8 cellular contexts compared by ENCODE assay signal in genomic region chr17:64146418-64147109, GRCh38. TPM values are rescaled to one million over a fixed set of nuclear protein-coding genes. Genes with fewer than 3 reads are reported as not detected.
DNase-seq lines count a peak whose midpoint lies in the region; ATAC-seq and TF ChIP-seq lines count a peak whose summit lies in the region.

No MANE protein-coding gene starts in this region.

- H3K4me3 ChIP-seq in AG04449 (ENCODE audit: low read depth, low read length) (peak overlapping the region; percentile 86), Karpas-422 (ENCODE audit: low read length) (peak overlapping the region; percentile 99), mammary epithelial cell (replicated peaks in 1 of 3; ENCODE audit: insufficient read depth in 1 of 3, low read depth in 2 of 3, low read length in 3 of 3) (peak overlapping the region; percentile 76 to 89 (median 79))

- no peak overlapping the region for H2AFZ ChIP-seq in Karpas-422 (ENCODE audit: low read length)
- H2AFZ ChIP-seq in mammary epithelial cell (ENCODE audit: low read depth, low read length), result no peak overlapping the region

- H3K9me2 ChIP-seq in Karpas-422 (replicated peaks; ENCODE audit: insufficient read depth, low read length), result no peaks in the 10 kb centered on the region

- POLR2A ChIA-PET in AG04449 (lab: Yijun Ruan, JAX), result interaction anchor here (0.8 to 3.2 kb wide), 29 partner anchors 8 to 302 kb away, joined by 3 to 35 read pairs (median 6); partner anchors contain the start of genes ERN1 and TEX2

- H3K27ac ChIP-seq in Karpas-422 (ENCODE audit: low read length) (peak overlapping the region; percentile 80), mammary epithelial cell (ENCODE audit: insufficient read depth, low read depth, low read length) (peak overlapping the region; percentile 76)

- intact Hi-C loops in mammary epithelial cell (cut with micrococcal nuclease), result loop anchor here (2.0 to 5.0 kb wide), 3 partner anchors 56 to 271 kb away; partner anchors contain the start of gene TEX2

- no TSS peak for BruUV-seq in mammary epithelial cell (replicated peaks; lab: Mats Ljungman, UMichigan)

- no peak for DNase-seq in AG04449 (ENCODE audit: low read depth, low spot score)
- peak; percentile 69 for DNase-seq in Karpas-422
- peak; percentile 24 for DNase-seq in T-helper 22 cell (ENCODE audit: low read depth)
- DNase-seq in mammary epithelial cell, result peak; percentile 80
- peak; percentile 74 for DNase-seq in islet precursor cell
- DNase-seq in stimulated activated CD4-positive, alpha-beta T cell treated with anti-CD3 and anti-CD28 coated beads, Interleukin-1b, Interleukin-23, amount 100 ng/mL, for 48 hours, result peak; percentile 55

- H3K9me3 ChIP-seq in Karpas-422 (ENCODE audit: low read length) (no peaks in the 10 kb centered on the region), mammary epithelial cell (replicated peaks; ENCODE audit: insufficient read depth, low read length) (no peaks in the 10 kb centered on the region)

- H3K27me3 ChIP-seq in Karpas-422 (ENCODE audit: low read length) (no peaks in the 10 kb centered on the region), mammary epithelial cell (ENCODE audit: insufficient read depth, low read length) (no peaks in the 10 kb centered on the region)

- peaks cover 3% of the 10 kb centered on the region; the same call in 1 of the 2 replicates for H3K79me2 ChIP-seq in Karpas-422 (ENCODE audit: low read length)
- peaks cover 14% of the 10 kb centered on the region for H3K79me2 ChIP-seq in mammary epithelial cell (ENCODE audit: insufficient read depth, low read length)

- in situ Hi-C loops in mammary epithelial cell (cut with MboI; ENCODE audit: low sequenced_read_pairs in 2 of 2), result loop anchor here in 1 of 2 donors (10.0 kb wide), 1 partner anchor 128 kb away; no protein-coding TSS in a partner anchor

- H3K36me3 ChIP-seq in Karpas-422 (ENCODE audit: insufficient read depth, low read length), result peaks cover 10% of the 10 kb centered on the region
- H3K36me3 ChIP-seq in mammary epithelial cell (ENCODE audit: insufficient read depth, low read length), result peaks cover 8% of the 10 kb centered on the region

- dilution Hi-C loops in mammary epithelial cell (cut with HindIII; ENCODE audit: low sequenced_read_pairs), result loop anchor here (5.0 kb wide), 1 partner anchor 131 kb away; no protein-coding TSS in a partner anchor

- H4K20me1 ChIP-seq in Karpas-422 (ENCODE audit: insufficient read depth, low read depth, low read length) (peaks cover 9% of the 10 kb centered on the region; the same call in 1 of the 2 replicates), mammary epithelial cell (ENCODE audit: insufficient read depth, low read length) (no peaks in the 10 kb centered on the region)

- TF ChIP-seq CTCF in AG04449 (IDR thresholded peaks at IDR 0.05; ENCODE audit: insufficient read depth, low read length, missing control alignments) (no peak), mammary epithelial cell (conservative IDR thresholded peaks at IDR 0.05 in 1 of 2, IDR thresholded peaks at IDR 0.05 in 1 of 2; ENCODE audit: extremely low read depth in 1 of 2, insufficient read depth in 1 of 2, low read depth in 1 of 2, low read length in 2 of 2) (no peak)

- H3K9ac ChIP-seq in Karpas-422 (ENCODE audit: low read length) (peak overlapping the region; percentile 97), mammary epithelial cell (ENCODE audit: insufficient read depth, low read length) (peak overlapping the region; percentile 82)

- peak; percentile 4 for ATAC-seq in GM19328 (IDR thresholded peaks at IDR 0.05; ENCODE audit: unreplicated experiment)
- no peak for ATAC-seq in GM18861 (IDR thresholded peaks at IDR 0.05; ENCODE audit: unreplicated experiment)

- H3K4me2 ChIP-seq in Karpas-422 (ENCODE audit: low read depth, low read length, poor library complexity, severe bottlenecking), result peak overlapping the region; percentile 96
- peak overlapping the region; percentile 82 for H3K4me2 ChIP-seq in mammary epithelial cell (ENCODE audit: insufficient read depth, low read depth, low read length)

- peaks cover 16% of the 10 kb centered on the region for H3K4me1 ChIP-seq in Karpas-422 (ENCODE audit: low read length)
- H3K4me1 ChIP-seq in mammary epithelial cell (ENCODE audit: insufficient read depth, low read length), result peaks cover 8% of the 10 kb centered on the region

- CTCF ChIA-PET in AG04449 (lab: Yijun Ruan, JAX), result interaction anchor here (0.9 to 27.2 kb wide), 8 partner anchors 13 to 143 kb away, joined by 3 to 1118 read pairs (median 8); partner anchors contain the start of gene ICAM2
- CTCF ChIA-PET in mammary epithelial cell (lab: Charles Lee; ENCODE audit: low non-redundant PET), result interaction anchor here (0.7 kb wide), 1 partner anchor 136 kb away, joined by 6 read pairs; no protein-coding TSS in a partner anchor

- 2% methylated on average over 29 of the region's 34 CpGs for WGBS in mammary epithelial cell (ENCODE audit: low coverage, missing lambda C conversion rate)

RNA-seq across cellular contexts. Expression of gene ERN1, which starts 16.6 kb away (rescaled TPM):
- 1.9 and 10.9 TPM in 2 replicates for total RNA-seq in Karpas-422 (2014; rRNA removed; shearing (Covaris generic); ENCODE audit: low replicate concordance)
- 10 to 100 TPM; 18.8 to 36.8 TPM for total RNA-seq in mammary epithelial cell
- 5.3 TPM for polyA plus RNA-seq in mammary epithelial cell
- 3.7 TPM for polyA minus RNA-seq in mammary epithelial cell
